Comparison of ENCODE assay signal across 8 cellular contexts in genomic region chr5:62460578-62460983, GRCh38. TPM values are rescaled to one million over a fixed set of nuclear protein-coding genes. Genes with fewer than 3 reads are reported as not detected.
DNase-seq lines count a peak whose midpoint lies in the region; ATAC-seq and TF ChIP-seq lines count a peak whose summit lies in the region.

No MANE protein-coding gene starts in this region.

- POLR2A ChIA-PET in activated CD4-positive, alpha-beta T cell treated with anti-CD3 and anti-CD28 coated beads for 36 hours (lab: Charles Lee) = interaction anchor here (0.6 kb wide), 1 partner anchor 283 kb away, joined by 3 read pairs; no protein-coding TSS in a partner anchor

- TF ChIP-seq CTCF in fibroblast of pulmonary artery (IDR thresholded peaks at IDR 0.05; ENCODE audit: low read length, missing control alignments) = peak; percentile 91

- intact Hi-C loops in activated CD4-positive, alpha-beta T cell treated with anti-CD3 and anti-CD28 coated beads for 36 hours (cut with DNase I, micrococcal nuclease) = loop anchor here (1.0 kb wide), 2 partner anchors 318 to 319 kb away; no protein-coding TSS in a partner anchor

- no peaks in the 10 kb centered on the region for H3K9me3 Mint-ChIP-seq in activated CD4-positive, alpha-beta T cell treated with anti-CD3 and anti-CD28 coated beads for 36 hours (ENCODE audit: low read depth)

- H3K4me3 Mint-ChIP-seq in activated CD4-positive, alpha-beta T cell treated with anti-CD3 and anti-CD28 coated beads for 36 hours = no peak overlapping the region

- no peak for DNase-seq in activated CD4-positive, alpha-beta T cell treated with anti-CD3 and anti-CD28 coated beads for 36 hours
- no peak for DNase-seq in activated CD4-positive, alpha-beta T cell treated with anti-CD3 and anti-CD28 coated beads for 48 hours
- DNase-seq in HT-29 (ENCODE audit: low spot score) (peak; percentile 46), SK-N-DZ (ENCODE audit: low spot score) (peak; percentile 38), fibroblast of pulmonary artery (ENCODE audit: low read depth) (peak; percentile 80), pons (ENCODE audit: low spot score) (peak; percentile 73), ecto neural progenitor cell (ENCODE audit: low spot score) (no peak)

- no peaks in the 10 kb centered on the region for H3K27me3 Mint-ChIP-seq in activated CD4-positive, alpha-beta T cell treated with anti-CD3 and anti-CD28 coated beads for 36 hours

- peak; percentile 61 for ATAC-seq in activated CD4-positive, alpha-beta T cell treated with anti-CD3 and anti-CD28 coated beads for 36 hours
- ATAC-seq in GM21529 (IDR thresholded peaks at IDR 0.05; ENCODE audit: unreplicated experiment) = peak; percentile 84

- H3K4me1 Mint-ChIP-seq in activated CD4-positive, alpha-beta T cell treated with anti-CD3 and anti-CD28 coated beads for 36 hours = no peaks in the 10 kb centered on the region

- CTCF ChIA-PET in activated CD4-positive, alpha-beta T cell treated with anti-CD3 and anti-CD28 coated beads for 36 hours (lab: Charles Lee) = interaction anchor here (0.6 to 2.8 kb wide), 30 partner anchors 9 to 318 kb away, joined by 3 to 14 read pairs (median 4); no protein-coding TSS in a partner anchor

- peaks cover 1% of the 10 kb centered on the region for H3K36me3 Mint-ChIP-seq in activated CD4-positive, alpha-beta T cell treated with anti-CD3 and anti-CD28 coated beads for 36 hours (ENCODE audit: low read depth)

- H3K27ac Mint-ChIP-seq in activated CD4-positive, alpha-beta T cell treated with anti-CD3 and anti-CD28 coated beads for 36 hours = no peak overlapping the region

- H3K4me3 ChIP-seq in fibroblast of pulmonary artery (replicated peaks; ENCODE audit: low read depth, low read length) = no peak overlapping the region

RNA-seq across cellular contexts. Expression of gene IPO11, which starts 48.0 kb away (rescaled TPM):
- 10 to 100 TPM; 57.2 to 69.9 TPM for total RNA-seq in activated CD4-positive, alpha-beta T cell treated with anti-CD3 and anti-CD28 coated beads for 36 hours
- 15.1 and 16.7 TPM in 2 replicates for total RNA-seq in HT-29 (2014; rRNA removed; shearing (Covaris generic))
- polyA plus RNA-seq in SK-N-DZ (2014; cell fraction: cytosol; rRNA removed) = 23.4 and 25.6 TPM in 2 replicates
- 15.3 and 17.3 TPM in 2 replicates for polyA plus RNA-seq in SK-N-DZ (2014; cell fraction: nucleus; rRNA removed)

RNA-seq across cellular contexts. Expression of gene DIMT1, which starts 56.9 kb away (rescaled TPM):
- 10 to 100 TPM; 38.9 to 52.2 TPM for total RNA-seq in activated CD4-positive, alpha-beta T cell treated with anti-CD3 and anti-CD28 coated beads for 36 hours
- 34.1 and 38.6 TPM in 2 replicates for total RNA-seq in HT-29 (2014; rRNA removed; shearing (Covaris generic))
- 53.9 and 59.6 TPM in 2 replicates for polyA plus RNA-seq in SK-N-DZ (2014; cell fraction: cytosol; rRNA removed)
- 84.2 and 87.8 TPM in 2 replicates for polyA plus RNA-seq in SK-N-DZ (2014; cell fraction: nucleus; rRNA removed)

Comparison
In these comparisons a context has a peak if more than half of its experiments do, and no peak if none do; other contexts are left out.
1. DNase-seq: peak in HT-29 (single experiment), SK-N-DZ (single experiment), fibroblast of pulmonary artery (single experiment) and pons (single experiment); none in activated CD4-positive, alpha-beta T cell treated with anti-CD3 and anti-CD28 coated beads for 36 hours (single experiment), activated CD4-positive, alpha-beta T cell treated with anti-CD3 and anti-CD28 coated beads for 48 hours (single experiment) and ecto neural progenitor cell (single experiment).